ENCODE assay signal across 9 cellular contexts in genomic region chr7:1055491-1056005, GRCh38. TPM values are rescaled to one million over a fixed set of nuclear protein-coding genes. Genes with fewer than 3 reads are reported as not detected.
DNase-seq lines count a peak whose midpoint lies in the region; ATAC-seq, FAIRE-seq and TF ChIP-seq lines count a peak whose summit lies in the region.
"Had no signal": no experiment of that assay in that cellular context is flagged by ENCODE, and none has a peak within 500 bp of the region (broad histone marks: within the 10 kb centered on the region; RNA-seq: fewer than 3 reads in every experiment).

No MANE protein-coding gene starts in this region.

- TF ChIP-seq CTCF in right atrium auricular region (IDR thresholded peaks at IDR 0.05) (no peak), glutamatergic neuron (IDR thresholded peaks at IDR 0.05; ENCODE audit: partially characterized antibody, unreplicated experiment) (no peak)

- peak overlapping the region; percentile 79 for H3K27ac Mint-ChIP-seq in T-helper 2 cell treated with Interferon-gamma antibody and Interleukin-4, amounts not matched to agents 5 μg/mL and 100 μg/mL, for 36 hours
- H3K27ac Mint-ChIP-seq in activated CD8-positive, alpha-beta T cell treated with anti-CD3 and anti-CD28 coated beads, Interleukin-2, amount 10 ng/mL, durations not matched to agents 7 days and 5 days, result peak overlapping the region; percentile 52
- no peak overlapping the region for H3K27ac Mint-ChIP-seq in glutamatergic neuron (ENCODE audit: unreplicated experiment)

- DNase-seq in T-helper 2 cell treated with Interferon-gamma antibody and Interleukin-4, amounts not matched to agents 5 μg/mL and 100 μg/mL, for 36 hours (ENCODE audit: low spot score), result no peak
- DNase-seq in T-helper 2 cell (no peak), right atrium auricular region (ENCODE audit: low spot score) (no peak), GM12892 (ENCODE audit: insufficient read length) (no peak), glutamatergic neuron (no peak)
- DNase-seq in activated CD8-positive, alpha-beta T cell treated with anti-CD3 and anti-CD28 coated beads, Interleukin-2, amount 10 ng/mL, durations not matched to agents 7 days and 5 days, result no peak
- no peak for DNase-seq in stimulated activated naive CD4-positive, alpha-beta T cell treated with Interleukin-2 at 50 U/mL for 16 hours (lab: John Stamatoyannopoulos, UW)

- no peaks in the 10 kb centered on the region for H3K9me3 ChIP-seq in right atrium auricular region

- no peak for TF ChIP-seq POLR2A in GM12892 (IDR thresholded peaks at IDR 0.05; ENCODE audit: low read depth, low read length)

- CTCF ChIA-PET in activated CD8-positive, alpha-beta T cell treated with anti-CD3 and anti-CD28 coated beads, Interleukin-2, amount 10 ng/mL, durations not matched to agents 7 days and 5 days (lab: Charles Lee), result interaction anchor here (0.7 to 3.7 kb wide), 3 partner anchors 11 to 114 kb away, joined by 3 to 18 read pairs (median 13); partner anchors contain the start of gene GPR146

- H3K27me3 ChIP-seq in right atrium auricular region, result no peaks in the 10 kb centered on the region

- peak; percentile 21 for ATAC-seq in activated CD8-positive, alpha-beta T cell treated with anti-CD3 and anti-CD28 coated beads, Interleukin-2, amount 10 ng/mL, durations not matched to agents 7 days and 5 days

- peak overlapping the region; percentile 32 to 41 for H3K4me3 ChIP-seq in right atrium auricular region

- peak overlapping the region; percentile 65 to 69 for H3K27ac ChIP-seq in right atrium auricular region
- peak overlapping the region; percentile 87 for H3K27ac ChIP-seq in temporal lobe (ENCODE audit: low read depth, low read length)

- H3K27me3 Mint-ChIP-seq in T-helper 2 cell treated with Interferon-gamma antibody and Interleukin-4, amounts not matched to agents 5 μg/mL and 100 μg/mL, for 36 hours (ENCODE audit: low read depth), result no peaks in the 10 kb centered on the region
- H3K27me3 Mint-ChIP-seq in activated CD8-positive, alpha-beta T cell treated with anti-CD3 and anti-CD28 coated beads, Interleukin-2, amount 10 ng/mL, durations not matched to agents 7 days and 5 days (ENCODE audit: low read depth), result no peaks in the 10 kb centered on the region
- peaks cover 9% of the 10 kb centered on the region for H3K27me3 Mint-ChIP-seq in glutamatergic neuron (ENCODE audit: unreplicated experiment)

- H3K9me3 Mint-ChIP-seq in T-helper 2 cell treated with Interferon-gamma antibody and Interleukin-4, amounts not matched to agents 5 μg/mL and 100 μg/mL, for 36 hours, result no peaks in the 10 kb centered on the region
- H3K9me3 Mint-ChIP-seq in activated CD8-positive, alpha-beta T cell treated with anti-CD3 and anti-CD28 coated beads, Interleukin-2, amount 10 ng/mL, durations not matched to agents 7 days and 5 days (ENCODE audit: insufficient read depth), result no peaks in the 10 kb centered on the region
- H3K9me3 Mint-ChIP-seq in glutamatergic neuron (ENCODE audit: unreplicated experiment), result peaks cover 2% of the 10 kb centered on the region
- H3K9me3 Mint-ChIP-seq: nephron had no signal

- H3K4me1 Mint-ChIP-seq in T-helper 2 cell treated with Interferon-gamma antibody and Interleukin-4, amounts not matched to agents 5 μg/mL and 100 μg/mL, for 36 hours (ENCODE audit: low read depth), result peaks cover 19% of the 10 kb centered on the region
- peaks cover 25% of the 10 kb centered on the region for H3K4me1 Mint-ChIP-seq in activated CD8-positive, alpha-beta T cell treated with anti-CD3 and anti-CD28 coated beads, Interleukin-2, amount 10 ng/mL, durations not matched to agents 7 days and 5 days (ENCODE audit: low read depth)
- peaks cover 14% of the 10 kb centered on the region for H3K4me1 Mint-ChIP-seq in glutamatergic neuron (ENCODE audit: low read depth, unreplicated experiment)

- H3K36me3 ChIP-seq in right atrium auricular region, result peaks cover 10% of the 10 kb centered on the region

- H3K4me3 Mint-ChIP-seq in T-helper 2 cell treated with Interferon-gamma antibody and Interleukin-4, amounts not matched to agents 5 μg/mL and 100 μg/mL, for 36 hours, result peak overlapping the region; percentile 90
- peak overlapping the region; percentile 36 for H3K4me3 Mint-ChIP-seq in activated CD8-positive, alpha-beta T cell treated with anti-CD3 and anti-CD28 coated beads, Interleukin-2, amount 10 ng/mL, durations not matched to agents 7 days and 5 days
- H3K4me3 Mint-ChIP-seq in glutamatergic neuron (ENCODE audit: unreplicated experiment), result no peak overlapping the region

- no peak for FAIRE-seq in GM12892 (lab: Jason Lieb, UNC)

- POLR2A ChIA-PET in activated CD8-positive, alpha-beta T cell treated with anti-CD3 and anti-CD28 coated beads, Interleukin-2, amount 10 ng/mL, durations not matched to agents 7 days and 5 days (lab: Charles Lee), result no interaction called here

- peaks cover 12% of the 10 kb centered on the region for H3K36me3 Mint-ChIP-seq in T-helper 2 cell treated with Interferon-gamma antibody and Interleukin-4, amounts not matched to agents 5 μg/mL and 100 μg/mL, for 36 hours (ENCODE audit: low read depth)
- H3K36me3 Mint-ChIP-seq in activated CD8-positive, alpha-beta T cell treated with anti-CD3 and anti-CD28 coated beads, Interleukin-2, amount 10 ng/mL, durations not matched to agents 7 days and 5 days (ENCODE audit: low read depth), result no peaks in the 10 kb centered on the region
- no peaks in the 10 kb centered on the region for H3K36me3 Mint-ChIP-seq in glutamatergic neuron (ENCODE audit: unreplicated experiment)

- peaks cover 0 to 72% of the 10 kb centered on the region in 2 donors for H3K4me1 ChIP-seq in right atrium auricular region

RNA-seq across cellular contexts. Expression of gene GPR146, which starts 11.2 kb away (rescaled TPM):
- 1 to 10 TPM; 2.7 to 3.1 TPM for total RNA-seq in activated CD8-positive, alpha-beta T cell treated with anti-CD3 and anti-CD28 coated beads, Interleukin-2, amount 10 ng/mL, durations not matched to agents 7 days and 5 days
- 10 to 100 TPM; 13.4 to 18.6 TPM for total RNA-seq in right atrium auricular region
- total RNA-seq in temporal lobe, result 1.2 TPM
- 4.1 TPM for polyA plus RNA-seq in GM12892 (2012; ENCODE audit: missing spikeins)
- total RNA-seq in glutamatergic neuron (ENCODE audit: unreplicated experiment), result 3.1 TPM

RNA-seq across cellular contexts. Expression of gene GPER1, which starts 32.4 kb away (rescaled TPM):
- under 1 TPM in 1 of 2 experiments, not detected in 1; 0.13 TPM for total RNA-seq in activated CD8-positive, alpha-beta T cell treated with anti-CD3 and anti-CD28 coated beads, Interleukin-2, amount 10 ng/mL, durations not matched to agents 7 days and 5 days
- total RNA-seq in right atrium auricular region, result 1 to 10 TPM; 4.6 to 6.9 TPM
- 0.98 TPM for total RNA-seq in temporal lobe
- polyA plus RNA-seq in GM12892 (2012; ENCODE audit: missing spikeins), result 7.1 TPM
- 0.59 TPM for total RNA-seq in glutamatergic neuron (ENCODE audit: unreplicated experiment)
